Comparison of ENCODE assay signal across 18 cellular contexts in the genomic region with DNA sequence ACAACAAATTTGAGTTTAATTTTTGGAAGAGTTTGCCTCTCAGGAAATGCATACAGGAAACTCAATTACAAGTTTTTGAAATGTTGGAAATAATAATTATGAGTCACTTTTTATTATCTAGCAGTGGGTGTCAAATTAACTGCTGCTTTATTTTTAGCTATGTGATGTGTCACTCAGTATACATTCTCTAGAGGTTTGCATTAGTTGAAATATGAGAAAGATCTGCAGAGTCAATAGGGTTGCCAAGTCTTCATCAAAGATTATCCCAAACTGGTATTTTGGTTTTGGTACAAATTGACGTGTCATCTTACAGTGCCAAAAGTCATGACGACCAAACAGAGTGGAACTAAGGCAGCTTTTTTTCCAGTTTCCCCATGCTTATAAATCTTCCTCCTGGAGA. TPM values are rescaled to one million over a fixed set of nuclear protein-coding genes. Genes with fewer than 3 reads are reported as not detected.
DNase-seq lines count a peak whose midpoint lies in the region; ATAC-seq, FAIRE-seq and TF ChIP-seq lines count a peak whose summit lies in the region.
"Had no signal": no experiment of that assay in that cellular context is flagged by ENCODE, and none has a peak within 500 bp of the region (broad histone marks: within the 10 kb centered on the region; RNA-seq: fewer than 3 reads in every experiment).

No MANE protein-coding gene starts in this region.

- no peaks in the 10 kb centered on the region for H3K9me3 ChIP-seq in gastrocnemius medialis
- H3K9me3 ChIP-seq: uterus had no signal

- no peaks in the 10 kb centered on the region for H3K36me3 ChIP-seq in gastrocnemius medialis
- H3K36me3 ChIP-seq: uterus had no signal

- no peak for FAIRE-seq in GM19239 (lab: Jason Lieb, UNC)
- FAIRE-seq: GM18507, H1 had no signal

- TF ChIP-seq CTCF in cardiac fibroblast (IDR thresholded peaks at IDR 0.05; ENCODE audit: low read depth, low read length), result no peak
- no peak for TF ChIP-seq CTCF in gastrocnemius medialis (IDR thresholded peaks at IDR 0.05 in 4 of 5, conservative IDR thresholded peaks at IDR 0.05 in 1 of 5)

- in situ Hi-C loops in gastrocnemius medialis (cut with MboI; ENCODE audit: low sequenced_read_pairs in 4 of 4), result no loop called here

- intact Hi-C loops in gastrocnemius medialis (cut with DNase I; ENCODE audit: low total_unique reads), result loop anchor here (5.0 kb wide), 1 partner anchor 167 kb away; the partner anchor contains the start of genes CCDC18 and TMED5

- DNase-seq in EH (ENCODE audit: low read depth) (peak; percentile 74), LHCN-M2 (ENCODE audit: low read depth) (peak; percentile 44), cardiac fibroblast (ENCODE audit: low read depth in 2 of 2) (peak; percentile 26 to 80), gastrocnemius medialis (no peak), GM19239 (ENCODE audit: insufficient read length, low spot score) (no peak)
- DNase-seq in stimulated activated CD8-positive, alpha-beta memory T cell treated with anti-CD3 and anti-CD28 coated beads, Interleukin-4, amount 100 ng/mL, for 48 hours, result no peak
- DNase-seq in activated CD4-positive, alpha-beta T cell treated with anti-CD3 and anti-CD28 coated beads, Interleukin-2, amount 50 U/mL, for 1 hour, result no peak
- DNase-seq: activated naive CD8-positive, alpha-beta T cell treated with anti-CD3 and anti-CD28 coated beads, Interleukin-2, amount 50 U/mL, for 24 hours; activated T-cell treated with anti-CD3 and anti-CD28 coated beads for 4 hours; CD4-positive, alpha-beta memory T cell; naive thymus-derived CD8-positive, alpha-beta T cell; NCI-H1048; right cardiac atrium; stimulated activated CD4-positive, alpha-beta T cell treated with anti-CD3 and anti-CD28 coated beads, Interleukin-4, amount 100 ng/mL, for 24 hours; uterus had no signal

- no peak for TF ChIP-seq POLR2A in gastrocnemius medialis (IDR thresholded peaks at IDR 0.05)

- H3K27me3 ChIP-seq in gastrocnemius medialis, result no peaks in the 10 kb centered on the region
- H3K27me3 ChIP-seq: uterus had no signal

- H3K4me3 ChIP-seq in cardiac fibroblast (replicated peaks in 1 of 2; ENCODE audit: low read depth in 2 of 2, low read length in 2 of 2), result no peak overlapping the region
- H3K4me3 ChIP-seq in gastrocnemius medialis, result peak overlapping the region in 2 of 4 donors; percentile 1 to 6
- H3K4me3 ChIP-seq: uterus had no signal

- peaks cover 37 to 41% of the 10 kb centered on the region in 2 donors for H3K4me1 ChIP-seq in gastrocnemius medialis
- H3K4me1 ChIP-seq: uterus had no signal

- peak; percentile 69 to 74 for ATAC-seq in gastrocnemius medialis
- ATAC-seq: activated naive CD8-positive, alpha-beta T cell treated with anti-CD3 and anti-CD28 coated beads, Interleukin-2, amount 50 U/mL, for 24 hours; naive thymus-derived CD8-positive, alpha-beta T cell; right cardiac atrium; stimulated activated effector memory CD8-positive, alpha-beta T cell treated with anti-CD3 and anti-CD28 coated beads, Interleukin-12 subunit alpha, Interleukin-12 subunit beta, amount 100 ng/mL, for 72 hours had no signal

- H3K27ac ChIP-seq in gastrocnemius medialis, result peak overlapping the region; percentile 55 to 69 (median 62)
- H3K27ac ChIP-seq: uterus had no signal

RNA-seq across cellular contexts. Expression of gene DIPK1A, which starts 54.3 kb away (rescaled TPM):
- total RNA-seq in LHCN-M2 (2014; rRNA removed) (13.1 and 15.8 TPM in 2 replicates), gastrocnemius medialis (1 to 10 TPM; 3.3 to 9.2 (median 4.7) TPM)
- 8.1 TPM for polyA plus RNA-seq in LHCN-M2 (2012)

Comparison
In these comparisons a context has a peak if more than half of its experiments do, and no peak if none do; other contexts are left out.
1. DNase-seq: peak in EH (single experiment), LHCN-M2 (single experiment) and cardiac fibroblast (2 of 2); none in gastrocnemius medialis (0 of 2), stimulated activated CD8-positive, alpha-beta memory T cell treated with anti-CD3 and anti-CD28 coated beads, Interleukin-4, amount 100 ng/mL, for 48 hours (single experiment), GM19239 (single experiment) and activated CD4-positive, alpha-beta T cell treated with anti-CD3 and anti-CD28 coated beads, Interleukin-2, amount 50 U/mL, for 1 hour (single experiment).